ENCODE assay signal across 11 cellular contexts in genomic region chr1:180530501-180530900, GRCh38. TPM values are rescaled to one million over a fixed set of nuclear protein-coding genes. Genes with fewer than 3 reads are reported as not detected.
DNase-seq lines count a peak whose midpoint lies in the region; ATAC-seq and TF ChIP-seq lines count a peak whose summit lies in the region.
"Had no signal": no experiment of that assay in that cellular context is flagged by ENCODE, and none has a peak within 500 bp of the region (broad histone marks: within the 10 kb centered on the region; RNA-seq: fewer than 3 reads in every experiment).

No MANE protein-coding gene starts in this region.

- H3K4me3 ChIP-seq in AG04450 (ENCODE audit: low read depth, low read length) = no peak overlapping the region
- H3K4me3 ChIP-seq in lung = no peak overlapping the region
- no peak overlapping the region for H3K4me3 ChIP-seq in suprapubic skin
- no peak overlapping the region for H3K4me3 ChIP-seq in ovary

- TF ChIP-seq EP300 in suprapubic skin (IDR thresholded peaks at IDR 0.05) (no peak), ovary (IDR thresholded peaks at IDR 0.05) (no peak)

- DNase-seq in AG04450 (ENCODE audit: low read depth, low spot score) = peak; percentile 65
- peak; percentile 89 for DNase-seq in M059J (ENCODE audit: low read depth)
- peak; percentile 41 for DNase-seq in endothelial cell (ENCODE audit: low spot score)
- DNase-seq in lung (ENCODE audit: low spot score) = peak; percentile 72
- no peak for DNase-seq in suprapubic skin (ENCODE audit: low spot score in 2 of 2)
- no peak for DNase-seq in NCI-H345 treated with DMSO at 0.1 percent for 48 hours (lab: John Stamatoyannopoulos, UW; ENCODE audit: unreplicated experiment)
- DNase-seq in ovary = no peak
- DNase-seq in activated gamma-delta T cell treated with Interleukin-2 at 50 U/mL for 16 hours = no peak
- DNase-seq: NCI-H1436 had no signal

- no peak overlapping the region for H3K4me3 Mint-ChIP-seq in endothelial cell (ENCODE audit: unreplicated experiment)
- H3K4me3 Mint-ChIP-seq: T-helper 1 cell treated with Interleukin-12 subunit alpha and Interleukin-12 subunit beta and Interleukin-4 antibody, amounts not matched to agents 30 μg/mL and 1 μg/mL, for 36 hours had no signal

- 40 to 60% methylated on average over 5 of the region's 5 CpGs for WGBS in lung, 2 donors
- 47% methylated on average over 5 of the region's 5 CpGs for WGBS in suprapubic skin
- 55 to 66% (median 59%) methylated on average over 5 of the region's 5 CpGs for WGBS in ovary, 3 donors

- CTCF ChIA-PET in AG04450 (lab: Charles Lee) = interaction anchor here (0.7 to 1.5 kb wide), 3 partner anchors 15 to 333 kb away, joined by 3 to 8 read pairs (median 5); no protein-coding TSS in a partner anchor

- POLR2A ChIA-PET in AG04450 (lab: Yijun Ruan, JAX) = interaction anchor here (0.6 to 0.7 kb wide), 2 partner anchors 13 to 362 kb away, joined by 4 to 6 read pairs; no protein-coding TSS in a partner anchor

- TF ChIP-seq CTCF in AG04450 (IDR thresholded peaks at IDR 0.05; ENCODE audit: low read depth, low read length) = no peak
- TF ChIP-seq CTCF in endothelial cell (IDR thresholded peaks at IDR 0.05; ENCODE audit: unreplicated experiment) = no peak
- no peak for TF ChIP-seq CTCF in lung (IDR thresholded peaks at IDR 0.05; ENCODE audit: control extremely low read depth, extremely low read depth)
- no peak for TF ChIP-seq CTCF in suprapubic skin (IDR thresholded peaks at IDR 0.05)
- TF ChIP-seq CTCF in ovary (IDR thresholded peaks at IDR 0.05) = no peak

- H3K27me3 ChIP-seq in AG04450 (ENCODE audit: control insufficient read depth, insufficient read depth, low read length) (no peaks in the 10 kb centered on the region), lung (ENCODE audit: control insufficient read depth, insufficient read depth) (no peaks in the 10 kb centered on the region), suprapubic skin (peaks cover 1% of the 10 kb centered on the region), ovary (no peaks in the 10 kb centered on the region)

- H3K27ac ChIP-seq in AG04450 (ENCODE audit: low read depth, low read length) = no peak overlapping the region
- H3K27ac ChIP-seq in lung (ENCODE audit: low read depth in 1 of 2, low read length in 1 of 2) = peak overlapping the region; percentile 17 to 86
- no peak overlapping the region for H3K27ac ChIP-seq in suprapubic skin
- H3K27ac ChIP-seq in ovary = no peak overlapping the region

- H3K27ac Mint-ChIP-seq in endothelial cell (ENCODE audit: unreplicated experiment) = peak overlapping the region; percentile 91
- H3K27ac Mint-ChIP-seq: T-helper 1 cell treated with Interleukin-12 subunit alpha and Interleukin-12 subunit beta and Interleukin-4 antibody, amounts not matched to agents 30 μg/mL and 1 μg/mL, for 36 hours had no signal

- H3K4me1 ChIP-seq in lung (ENCODE audit: control insufficient read depth in 2 of 2, insufficient read depth in 2 of 2, low read length in 2 of 2) = peaks cover 4 to 8% of the 10 kb centered on the region in 2 donors
- H3K4me1 ChIP-seq in suprapubic skin = peaks cover 4% of the 10 kb centered on the region
- H3K4me1 ChIP-seq in ovary (ENCODE audit: insufficient read depth) = no peaks in the 10 kb centered on the region

- no peak for TF ChIP-seq POLR2A in suprapubic skin (IDR thresholded peaks at IDR 0.05)
- no peak for TF ChIP-seq POLR2A in ovary (IDR thresholded peaks at IDR 0.05)

- H3K9me3 Mint-ChIP-seq in endothelial cell (ENCODE audit: unreplicated experiment) = no peaks in the 10 kb centered on the region
- H3K9me3 Mint-ChIP-seq: T-helper 1 cell treated with Interleukin-12 subunit alpha and Interleukin-12 subunit beta and Interleukin-4 antibody, amounts not matched to agents 30 μg/mL and 1 μg/mL, for 36 hours had no signal

- intact Hi-C loops in ovary (cut with DNase I) = loop anchor here (5.0 to 10.0 kb wide), 3 partner anchors 324 to 332 kb away; no protein-coding TSS in a partner anchor

- H3K36me3 Mint-ChIP-seq in endothelial cell (ENCODE audit: low read depth, unreplicated experiment) = no peaks in the 10 kb centered on the region

- H3K4me1 Mint-ChIP-seq in endothelial cell (ENCODE audit: unreplicated experiment) = peaks cover 63% of the 10 kb centered on the region

- peak; percentile 80 for ATAC-seq in lung (ENCODE audit: insufficient read depth, low FRiP score)

- peaks cover 8% of the 10 kb centered on the region for H3K27me3 Mint-ChIP-seq in endothelial cell (ENCODE audit: unreplicated experiment)

- no peaks in the 10 kb centered on the region for H3K9me3 ChIP-seq in AG04450 (ENCODE audit: control insufficient read depth, insufficient read depth, low read length)
- H3K9me3 ChIP-seq in lung (ENCODE audit: control insufficient read depth in 2 of 2, insufficient read depth in 1 of 2, low read length in 1 of 2) = no peaks in the 10 kb centered on the region
- no peaks in the 10 kb centered on the region for H3K9me3 ChIP-seq in suprapubic skin
- no peaks in the 10 kb centered on the region for H3K9me3 ChIP-seq in ovary

- H3K36me3 ChIP-seq in lung (ENCODE audit: control insufficient read depth in 2 of 2, insufficient read depth in 2 of 2, low read length in 2 of 2) = no peaks in the 10 kb centered on the region
- H3K36me3 ChIP-seq in suprapubic skin = no peaks in the 10 kb centered on the region
- H3K36me3 ChIP-seq in ovary = no peaks in the 10 kb centered on the region

RNA-seq across cellular contexts. Expression of gene ACBD6, which starts 28.1 kb away (rescaled TPM):
- polyA plus RNA-seq in AG04450 (2011; rRNA removed) (84.1 and 87.6 TPM in 2 replicates), lung (10 to 100 TPM; 28.1 to 45.6 TPM), ovary (10 to 100 TPM; 42.7 to 56.0 TPM)
- 77.4 and 91.3 TPM in 2 replicates for polyA minus RNA-seq in AG04450 (2011; rRNA and poly(A)+ RNA removed)
- total RNA-seq in M059J (2014; rRNA removed; shearing (Covaris generic)) = 55.4 and 76.2 TPM in 2 replicates
- total RNA-seq in endothelial cell (ENCODE audit: unreplicated experiment) (46.5 TPM), lung (10 to 100 TPM; 36.7 to 53.3 TPM), suprapubic skin (10 to 100 TPM; 26.5 to 38.5 (median 33.3) TPM), ovary (10 to 100 TPM; 31.0 to 50.1 (median 40.0) TPM)

RNA-seq across cellular contexts. Expression of gene OVAAL, which starts 28.3 kb away (rescaled TPM):
- polyA plus RNA-seq in AG04450 (2011; rRNA removed) (not detected in 2 replicates), lung (not detected), ovary (not detected)
- not detected in 2 replicates for polyA minus RNA-seq in AG04450 (2011; rRNA and poly(A)+ RNA removed)
- total RNA-seq in M059J (2014; rRNA removed; shearing (Covaris generic)) = 0.05 and 0.79 TPM in 2 replicates
- total RNA-seq in endothelial cell (ENCODE audit: unreplicated experiment) (not detected), lung (under 1 TPM in 1 of 2 donors, not detected in 1; 0.17 TPM), suprapubic skin (not detected), ovary (not detected)
- total RNA-seq: subcutaneous adipose tissue had no signal

Comparison
In these comparisons a context has a peak if more than half of its experiments do, and no peak if none do; other contexts are left out.
1. DNase-seq: peak in AG04450 (single experiment), M059J (single experiment), endothelial cell (single experiment) and lung (single experiment); none in suprapubic skin (0 of 2), NCI-H345 treated with DMSO at 0.1 percent for 48 hours (single experiment), ovary (0 of 5) and activated gamma-delta T cell treated with Interleukin-2 at 50 U/mL for 16 hours (single experiment).
2. H3K27ac ChIP-seq: peak in lung (2 of 2); none in AG04450 (single experiment), suprapubic skin (single experiment) and ovary (0 of 2).